ENCODE assay signal across 13 cellular contexts in genomic region chr2:160402997-160403979, GRCh38.
A peak's percentile ranks its signal among the peaks of the same experiment; 100 is the strongest.
DNase-seq lines count a peak whose midpoint lies in the region; ATAC-seq and TF ChIP-seq lines count a peak whose summit lies in the region.
"Had no signal": no experiment of that assay in that cellular context is flagged by ENCODE, and none has a peak within 500 bp of the region (broad histone marks: within the 10 kb centered on the region; RNA-seq: fewer than 3 reads in every experiment).

No MANE protein-coding gene starts in this region.

- H3K36me3 ChIP-seq in left lung: no peaks in the 10 kb centered on the region

- no peak overlapping the region for H3K4me3 ChIP-seq in left lung
- H3K4me3 ChIP-seq: testis had no signal

- no peak for DNase-seq in stimulated activated naive CD8-positive, alpha-beta T cell treated with anti-CD3 and anti-CD28 coated beads, Interleukin-15, Interleukin-2, amounts not matched to agents 100 U/mL and 50 U/mL, for 24 hours
- no peak for DNase-seq in activated naive CD8-positive, alpha-beta T cell treated with anti-CD3 and anti-CD28 coated beads, Interleukin-2, amount 10 ng/mL, durations not matched to agents 7 days and 5 days
- DNase-seq in left lung: no peak
- DNase-seq in G401 (ENCODE audit: low spot score): no peak
- no peak for DNase-seq in occipital lobe (lab: John Stamatoyannopoulos, UW)
- no peak for DNase-seq in germinal center (ENCODE audit: low spot score)
- no peak for DNase-seq in NCI-H187 (lab: John Stamatoyannopoulos, UW)
- DNase-seq: activated effector memory CD4-positive, alpha-beta T cell treated with Interleukin-2 at 50 U/mL for 16 hours; DMS79; NCI-H1092 treated with DMSO at 0.1 percent for 48 hours; Right ventricle myocardium superior; testis had no signal

- no peak for TF ChIP-seq CTCF in left lung (IDR thresholded peaks at IDR 0.05)

- H3K27me3 Mint-ChIP-seq in stimulated activated naive CD8-positive, alpha-beta T cell treated with anti-CD3 and anti-CD28 coated beads, Interleukin-15, Interleukin-2, amounts not matched to agents 100 ng/mL and 50 ng/mL, for 24 hours: no peaks in the 10 kb centered on the region
- H3K27me3 Mint-ChIP-seq in activated naive CD8-positive, alpha-beta T cell treated with anti-CD3 and anti-CD28 coated beads, Interleukin-2, amount 10 ng/mL, durations not matched to agents 7 days and 5 days: no peaks in the 10 kb centered on the region

- H3K4me3 Mint-ChIP-seq in stimulated activated naive CD8-positive, alpha-beta T cell treated with anti-CD3 and anti-CD28 coated beads, Interleukin-15, Interleukin-2, amounts not matched to agents 100 ng/mL and 50 ng/mL, for 24 hours: peak overlapping the region; percentile 96
- H3K4me3 Mint-ChIP-seq in activated naive CD8-positive, alpha-beta T cell treated with anti-CD3 and anti-CD28 coated beads, Interleukin-2, amount 10 ng/mL, durations not matched to agents 7 days and 5 days: peak overlapping the region; percentile 73

- H3K4me1 Mint-ChIP-seq in stimulated activated naive CD8-positive, alpha-beta T cell treated with anti-CD3 and anti-CD28 coated beads, Interleukin-15, Interleukin-2, amounts not matched to agents 100 ng/mL and 50 ng/mL, for 24 hours (ENCODE audit: low read depth): peaks cover 4% of the 10 kb centered on the region
- peaks cover 53% of the 10 kb centered on the region for H3K4me1 Mint-ChIP-seq in activated naive CD8-positive, alpha-beta T cell treated with anti-CD3 and anti-CD28 coated beads, Interleukin-2, amount 10 ng/mL, durations not matched to agents 7 days and 5 days

- in situ Hi-C loops in G401 (cut with HindIII; ENCODE audit: low sequenced_read_pairs): no loop called here

- peak overlapping the region; percentile 2 to 55 for H3K27ac ChIP-seq in left lung
- H3K27ac ChIP-seq: testis had no signal

- POLR2A ChIA-PET in activated naive CD8-positive, alpha-beta T cell treated with anti-CD3 and anti-CD28 coated beads, Interleukin-2, amount 10 ng/mL, durations not matched to agents 7 days and 5 days (lab: Charles Lee): interaction anchor here (0.5 to 1.3 kb wide), 4 partner anchors 15 to 90 kb away, joined by 3 to 4 read pairs (median 4); partner anchors contain the start of gene RBMS1

- H3K27me3 ChIP-seq in left lung: no peaks in the 10 kb centered on the region
- H3K27me3 ChIP-seq: testis had no signal

- intact Hi-C loops in left lung (cut with DNase I): loop anchor here in 1 of 2 donors (10.0 kb wide), 1 partner anchor 78 kb away; no protein-coding TSS in a partner anchor

- peak overlapping the region; percentile 57 for H3K27ac Mint-ChIP-seq in stimulated activated naive CD8-positive, alpha-beta T cell treated with anti-CD3 and anti-CD28 coated beads, Interleukin-15, Interleukin-2, amounts not matched to agents 100 ng/mL and 50 ng/mL, for 24 hours
- H3K27ac Mint-ChIP-seq in activated naive CD8-positive, alpha-beta T cell treated with anti-CD3 and anti-CD28 coated beads, Interleukin-2, amount 10 ng/mL, durations not matched to agents 7 days and 5 days: peak overlapping the region; percentile 62

- H3K9me3 Mint-ChIP-seq in stimulated activated naive CD8-positive, alpha-beta T cell treated with anti-CD3 and anti-CD28 coated beads, Interleukin-15, Interleukin-2, amounts not matched to agents 100 ng/mL and 50 ng/mL, for 24 hours: no peaks in the 10 kb centered on the region
- H3K9me3 Mint-ChIP-seq in activated naive CD8-positive, alpha-beta T cell treated with anti-CD3 and anti-CD28 coated beads, Interleukin-2, amount 10 ng/mL, durations not matched to agents 7 days and 5 days: no peaks in the 10 kb centered on the region

- peaks cover 29 to 86% of the 10 kb centered on the region in 2 donors for H3K4me1 ChIP-seq in left lung

- no peaks in the 10 kb centered on the region for H3K9me3 ChIP-seq in left lung
- H3K9me3 ChIP-seq: testis had no signal

- no peak for ATAC-seq in stimulated activated naive CD8-positive, alpha-beta T cell treated with anti-CD3 and anti-CD28 coated beads, Interleukin-15, Interleukin-2, amounts not matched to agents 100 U/mL and 50 U/mL, for 24 hours
- ATAC-seq in activated naive CD8-positive, alpha-beta T cell treated with anti-CD3 and anti-CD28 coated beads, Interleukin-2, amount 10 ng/mL, durations not matched to agents 7 days and 5 days (ENCODE audit: low read depth): no peak
- ATAC-seq in left lung: no peak

- H3K36me3 Mint-ChIP-seq in stimulated activated naive CD8-positive, alpha-beta T cell treated with anti-CD3 and anti-CD28 coated beads, Interleukin-15, Interleukin-2, amounts not matched to agents 100 ng/mL and 50 ng/mL, for 24 hours (ENCODE audit: low read depth): no peaks in the 10 kb centered on the region
- H3K36me3 Mint-ChIP-seq in activated naive CD8-positive, alpha-beta T cell treated with anti-CD3 and anti-CD28 coated beads, Interleukin-2, amount 10 ng/mL, durations not matched to agents 7 days and 5 days: peaks cover 13% of the 10 kb centered on the region
